ENCODE assay signal across 18 cellular contexts in the genomic region with DNA sequence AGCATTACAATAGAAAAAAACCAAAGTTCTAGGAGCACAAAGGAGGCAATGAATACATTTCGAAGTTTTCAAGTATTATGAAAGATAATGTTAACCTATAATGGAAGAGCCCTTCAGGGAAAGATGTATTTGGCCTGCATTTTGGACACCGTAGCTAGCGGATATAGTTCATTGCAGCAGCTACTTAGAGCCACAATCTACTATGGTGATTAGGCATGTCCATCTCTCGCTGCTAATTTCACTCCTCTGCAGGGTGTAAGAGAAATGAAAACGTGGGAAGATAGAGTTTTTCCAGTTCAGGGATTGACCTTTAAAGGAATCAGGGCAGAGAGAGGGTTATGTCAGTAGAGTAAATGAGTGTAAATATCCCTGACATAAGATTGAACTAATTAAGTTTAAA. TPM values are rescaled to one million over a fixed set of nuclear protein-coding genes. Genes with fewer than 3 reads are reported as not detected.
"Had no signal": no experiment of that assay in that cellular context is flagged by ENCODE, and none has a peak within 500 bp of the region (broad histone marks: within the 10 kb centered on the region; RNA-seq: fewer than 3 reads in every experiment).

No MANE protein-coding gene starts in this region.

- H3K4me3 ChIP-seq: pancreas, tibial artery had no signal

- FAIRE-seq: pancreas had no signal

- H3K27ac ChIP-seq: tibial artery, WERI-Rb-1 had no signal

- H3K36me3 ChIP-seq: pancreas, tibial artery, WERI-Rb-1 had no signal

- H3K27me3 ChIP-seq: pancreas, tibial artery had no signal

- DNase-seq: activated CD4-positive, alpha-beta T cell treated with anti-CD3 and anti-CD28 coated beads for 1 hour; activated CD4-positive, alpha-beta T cell treated with anti-CD3 and anti-CD28 coated beads, Interleukin-2, amount 50 U/mL, for 4 hours; activated effector memory CD4-positive, alpha-beta T cell treated with anti-CD3 and anti-CD28 coated beads, Interleukin-2, amount 50 U/mL, for 16 hours; activated naive CD4-positive, alpha-beta T cell treated with anti-CD3 and anti-CD28 coated beads, Interleukin-2, amount 50 U/mL, for 16 hours; activated T-cell treated with anti-CD3 and anti-CD28 coated beads, Interleukin-2, amount 50 U/mL, for 72 hours; aorta; effector memory CD4-positive, alpha-beta T cell; hypothalamus; islet precursor cell; midbrain; pancreas; stimulated activated naive B cell treated with anti-CD40 and anti-IgM and Interleukin-4, amounts not matched to agents 10 μg/mL and 1 μg/mL and 100 μg/mL, for 72 hours; SW 1271; T-helper 2 cell; tibial artery; WERI-Rb-1 had no signal

- H3K9me3 ChIP-seq: pancreas, tibial artery had no signal

- H3K4me1 ChIP-seq: tibial artery had no signal

- ATAC-seq: activated T-cell treated with anti-CD3 and anti-CD28 coated beads, Interleukin-2, amount 50 U/mL, for 72 hours; sciatic nerve; stimulated activated naive B cell treated with anti-CD40 and anti-IgM and Interleukin-4, amounts not matched to agents 10 μg/mL and 1 μg/mL and 100 μg/mL, for 72 hours had no signal

RNA-seq across cellular contexts. Expression of a gene that starts 8.5 kb away (rescaled TPM):
- total RNA-seq: activated CD8-positive, alpha-beta memory T cell treated with anti-CD3 and anti-CD28 coated beads for 36 hours; activated T-cell treated with anti-CD3 and anti-CD28 coated beads, Interleukin-2, amount 50 U/mL, for 72 hours had no signal
